Comparison of ENCODE assay signal across 7 cellular contexts in genomic region chr1:54887665-54888071, GRCh38. TPM values are rescaled to one million over a fixed set of nuclear protein-coding genes. Genes with fewer than 3 reads are reported as not detected.
A peak's percentile ranks its signal among the peaks of the same experiment; 100 is the strongest.
DNase-seq lines count a peak whose midpoint lies in the region; ATAC-seq, FAIRE-seq and TF ChIP-seq lines count a peak whose summit lies in the region.

No MANE protein-coding gene starts in this region.

- ATAC-seq in GM21390 (IDR thresholded peaks at IDR 0.05; ENCODE audit: unreplicated experiment), result no peak

- TF ChIP-seq POLR2A in NB4 (IDR thresholded peaks at IDR 0.05; ENCODE audit: extremely low read depth, insufficient read length) (no peak), GM12892 (IDR thresholded peaks at IDR 0.05; ENCODE audit: low read depth, low read length) (no peak)

- H3K9me3 ChIP-seq in astrocyte (ENCODE audit: insufficient read depth, low read depth, low read length) (no peaks in the 10 kb centered on the region), smooth muscle cell (replicated peaks; ENCODE audit: low read depth) (no peaks in the 10 kb centered on the region)

- peak overlapping the region; percentile 82 for H2AFZ ChIP-seq in astrocyte (ENCODE audit: low read depth, low read length)
- peak overlapping the region; percentile 98 for H2AFZ ChIP-seq in smooth muscle cell (ENCODE audit: low read depth)

- H3K27me3 Mint-ChIP-seq in astrocyte (ENCODE audit: low read depth, unreplicated experiment), result no peaks in the 10 kb centered on the region

- FAIRE-seq in astrocyte (lab: Jason Lieb, UNC) (no peak), GM12892 (lab: Jason Lieb, UNC) (no peak)

- H3K79me2 ChIP-seq in astrocyte (ENCODE audit: insufficient read depth, low read length) (peaks cover 41% of the 10 kb centered on the region), smooth muscle cell (ENCODE audit: low read depth) (peaks cover 37% of the 10 kb centered on the region)

- peaks cover 38% of the 10 kb centered on the region for H4K20me1 ChIP-seq in astrocyte (ENCODE audit: insufficient read depth, low read length)
- H4K20me1 ChIP-seq in smooth muscle cell (ENCODE audit: low read depth), result peaks cover 28% of the 10 kb centered on the region

- peaks cover 6% of the 10 kb centered on the region for H3F3A ChIP-seq in smooth muscle cell (ENCODE audit: low read depth)

- H3K27ac Mint-ChIP-seq in astrocyte (ENCODE audit: unreplicated experiment), result no peak overlapping the region

- peaks cover 6% of the 10 kb centered on the region for H3K36me3 Mint-ChIP-seq in astrocyte (ENCODE audit: low read depth, unreplicated experiment)

- peaks cover 4% of the 10 kb centered on the region for H3K36me3 ChIP-seq in GM06990 (ENCODE audit: control insufficient read depth, insufficient read depth, low read length)
- H3K36me3 ChIP-seq in astrocyte (ENCODE audit: insufficient read depth, low read length), result peaks cover 8% of the 10 kb centered on the region
- no peaks in the 10 kb centered on the region for H3K36me3 ChIP-seq in smooth muscle cell (ENCODE audit: low read depth)

- H3K4me1 ChIP-seq in astrocyte (ENCODE audit: insufficient read depth, low read length), result peaks cover 42% of the 10 kb centered on the region
- peaks cover 18% of the 10 kb centered on the region for H3K4me1 ChIP-seq in smooth muscle cell (ENCODE audit: low read depth)

- 12% methylated on average over 8 of the region's 8 CpGs for WGBS in smooth muscle cell (ENCODE audit: low lambda C conversion rate)

- no peaks in the 10 kb centered on the region for H3K9me3 Mint-ChIP-seq in astrocyte (ENCODE audit: unreplicated experiment)

- H3K27ac ChIP-seq in astrocyte (ENCODE audit: low read depth, low read length) (no peak overlapping the region), smooth muscle cell (ENCODE audit: low read depth) (no peak overlapping the region)

- H3K9ac ChIP-seq in astrocyte (ENCODE audit: low read length) (peak overlapping the region; percentile 84), smooth muscle cell (ENCODE audit: low read depth) (no peak overlapping the region)

- H3K4me3 ChIP-seq in GM06990 (replicated peaks; ENCODE audit: low read depth, low read length), result peak overlapping the region; percentile 99
- peak overlapping the region; percentile 66 for H3K4me3 ChIP-seq in NB4 (ENCODE audit: low read depth, low read length)
- peak overlapping the region; percentile 90 for H3K4me3 ChIP-seq in astrocyte (ENCODE audit: insufficient read depth, low read depth, low read length)
- peak overlapping the region; percentile 95 for H3K4me3 ChIP-seq in smooth muscle cell

- H3K4me2 ChIP-seq in astrocyte (ENCODE audit: low read length) (peak overlapping the region; percentile 99), smooth muscle cell (peak overlapping the region; percentile 98)

- peak overlapping the region; percentile 88 for H3K4me3 Mint-ChIP-seq in astrocyte (ENCODE audit: unreplicated experiment)

- DNase-seq in GM06990 (ENCODE audit: extremely low read depth, insufficient read length) (no peak), NB4 (ENCODE audit: low read depth) (peak; percentile 61), astrocyte (ENCODE audit: low read depth) (no peak), iPS-NIHi7 (ENCODE audit: extremely low spot score) (peak; percentile 17), smooth muscle cell (lab: John Stamatoyannopoulos, UW; ENCODE audit: unreplicated experiment) (no peak), GM12892 (ENCODE audit: insufficient read length) (no peak)

- H3K27me3 ChIP-seq in GM06990 (replicated peaks; ENCODE audit: control insufficient read depth, insufficient read depth, low read length) (no peaks in the 10 kb centered on the region), astrocyte (ENCODE audit: insufficient read depth, low read length) (no peaks in the 10 kb centered on the region), smooth muscle cell (ENCODE audit: low read depth) (no peaks in the 10 kb centered on the region)

- peaks cover 25% of the 10 kb centered on the region for H3K4me1 Mint-ChIP-seq in astrocyte (ENCODE audit: low read depth, unreplicated experiment)

- no peak for TF ChIP-seq CTCF in GM06990 (IDR thresholded peaks at IDR 0.05; ENCODE audit: insufficient read depth, low read length, poor library complexity, severe bottlenecking)
- no peak for TF ChIP-seq CTCF in NB4 (IDR thresholded peaks at IDR 0.05; ENCODE audit: low read depth, low read length)
- no peak for TF ChIP-seq CTCF in astrocyte (IDR thresholded peaks at IDR 0.05; ENCODE audit: insufficient read depth, low read depth, low read length)
- no peak for TF ChIP-seq CTCF in smooth muscle cell (IDR thresholded peaks at IDR 0.05; ENCODE audit: borderline replicate concordance, insufficient read depth, poor library complexity, severe bottlenecking)

RNA-seq across cellular contexts. Expression of gene DHCR24, which starts 0.7 kb away (rescaled TPM):
- total RNA-seq in astrocyte (116 and 168 TPM in 2 replicates), smooth muscle cell (47.2 and 54.7 TPM in 2 replicates)
- polyA plus RNA-seq in smooth muscle cell, result 53.5 and 64.2 TPM in 2 replicates
- polyA plus RNA-seq in GM12892 (2012; ENCODE audit: missing spikeins), result 44.2 TPM

Comparison
In these comparisons a context has a peak if more than half of its experiments do, and no peak if none do; other contexts are left out.
1. DNase-seq: peak in NB4 (single experiment) and iPS-NIHi7 (single experiment); none in GM06990 (single experiment), astrocyte (single experiment), smooth muscle cell (single experiment) and GM12892 (single experiment).
2. Peak in every context shown above with its lines, with median percentiles within 50 percentile points of each other: H3K4me3 ChIP-seq.